ENCODE assay signal across 24 cellular contexts in the genomic region with DNA sequence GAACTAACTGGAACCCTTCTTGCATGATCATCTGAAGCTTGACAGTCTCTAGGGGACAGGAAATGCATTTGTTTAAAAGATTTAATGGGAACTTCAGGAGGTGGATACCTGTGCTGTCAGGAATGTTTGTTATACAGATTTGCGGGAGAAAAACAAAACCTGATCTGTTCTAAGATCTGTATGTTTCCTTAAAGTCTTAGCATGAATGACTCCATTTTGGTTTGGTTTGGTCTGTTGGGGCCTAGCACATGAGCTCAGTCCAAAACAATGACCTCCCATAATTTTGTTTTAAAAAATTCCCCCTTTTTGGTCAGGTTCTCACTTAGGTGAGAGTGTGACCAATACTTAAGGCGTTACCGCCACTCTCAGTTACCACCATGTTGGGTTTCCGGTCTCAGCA.
"Had no signal": no experiment of that assay in that cellular context is flagged by ENCODE, and none has a peak within 500 bp of the region (broad histone marks: within the 10 kb centered on the region; RNA-seq: fewer than 3 reads in every experiment).

No MANE protein-coding gene starts in this region.

- DNase-seq: Karpas-422, MM.1S, MV-4-11, NCI-H1105, NCI-H1417 treated with DMSO at 0.1 percent for 48 hours, NCI-H1436 treated with DMSO at 0.1 percent for 48 hours, NCI-H1694 treated with DMSO at 0.1 percent for 48 hours, NCI-H187 treated with DMSO at 0.1 percent for 48 hours, NCI-H2029, NCI-H2171 treated with DMSO at 0.1 percent for 48 hours, NCI-H446, NCI-H510A treated with DMSO at 0.1 percent for 48 hours, NCI-H524 treated with DMSO at 0.1 percent for 48 hours, NCI-H526 treated with DMSO at 0.1 percent for 48 hours, NCI-H774, OCI-M1, PC-3, Peyer's patch, Right ventricle myocardium superior, RPMI8226, SHP77 treated with DMSO at 0.1 percent for 48 hours, SK-N-SH, SW 1271 had no signal

- H3K9me3 ChIP-seq: Peyer's patch, SJSA1 had no signal

- H3K4me3 ChIP-seq: Peyer's patch, SJSA1 had no signal

- H3K4me2 ChIP-seq: SK-N-SH had no signal

- H3K27ac ChIP-seq: Peyer's patch, SJSA1 had no signal

- H3K9ac ChIP-seq: SK-N-SH had no signal

- H3K27me3 ChIP-seq: Peyer's patch, SJSA1 had no signal

- ATAC-seq: PC-3 had no signal

- H3K36me3 ChIP-seq: Peyer's patch, SJSA1 had no signal

- H3K4me1 ChIP-seq: Peyer's patch, SJSA1 had no signal
